ENCODE assay signal across 23 cellular contexts in the genomic region with DNA sequence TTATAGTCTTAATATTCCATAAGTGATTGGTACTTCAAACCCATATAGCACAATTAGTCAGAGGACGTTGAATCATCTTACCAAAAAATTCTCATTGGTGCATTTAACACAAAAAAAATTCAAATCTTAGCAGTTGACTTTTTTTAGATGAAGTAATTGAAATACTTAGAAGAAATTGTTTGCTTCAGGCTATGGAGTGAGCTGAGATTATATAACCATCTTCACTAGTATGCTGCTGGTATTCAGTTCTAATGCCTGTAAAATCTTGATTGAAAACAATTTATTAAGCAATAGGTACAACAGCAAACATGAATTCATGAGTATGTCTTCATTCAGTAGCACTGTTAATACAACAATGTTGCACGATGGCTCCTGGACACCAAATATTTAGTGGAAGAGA.
"Had no signal": no experiment of that assay in that cellular context is flagged by ENCODE, and none has a peak within 500 bp of the region (broad histone marks: within the 10 kb centered on the region; RNA-seq: fewer than 3 reads in every experiment).

No MANE protein-coding gene starts in this region.

- H3K9me3 Mint-ChIP-seq: dendritic cell treated with granulocyte-macrophage colony-stimulating factor and Interleukin-4, amounts not matched to agents 40 ng/mL and 50 ng/mL, for 4 days had no signal

- H3K27ac ChIP-seq: colonic mucosa, esophagus squamous epithelium, lower lobe of right lung, neutrophil, pancreas, suprapubic skin, transverse colon, vagina had no signal

- ATAC-seq: left ventricle myocardium superior; lower lobe of right lung; natural killer cell; sciatic nerve; stimulated activated naive CD8-positive, alpha-beta T cell treated with anti-CD3 and anti-CD28 coated beads, Interleukin-15, amount 100 ng/mL, for 72 hours had no signal

- H3K27ac Mint-ChIP-seq: dendritic cell treated with granulocyte-macrophage colony-stimulating factor and Interleukin-4, amounts not matched to agents 40 ng/mL and 50 ng/mL, for 4 days; immature natural killer cell; natural killer cell; progenitor cell of endocrine pancreas; stimulated activated naive CD8-positive, alpha-beta T cell treated with anti-CD3 and anti-CD28 coated beads, Interleukin-15, amount 100 ng/mL, for 72 hours had no signal

- H3K27me3 Mint-ChIP-seq: dendritic cell treated with granulocyte-macrophage colony-stimulating factor and Interleukin-4, amounts not matched to agents 40 ng/mL and 50 ng/mL, for 4 days; progenitor cell of endocrine pancreas; stimulated activated naive CD8-positive, alpha-beta T cell treated with anti-CD3 and anti-CD28 coated beads, Interleukin-15, amount 100 ng/mL, for 72 hours had no signal

- DNase-seq: colonic mucosa; effector memory CD4-positive, alpha-beta T cell; erythroblast; esophagus squamous epithelium; immature natural killer cell; left ventricle myocardium superior; lower lobe of right lung; natural killer cell; pancreas; stimulated activated CD4-positive, alpha-beta T cell treated with anti-CD3 and anti-CD28 coated beads, Interleukin-12 subunit alpha, Interleukin-12 subunit beta, amount 100 ng/mL, for 4 hours; stimulated activated CD4-positive, alpha-beta T cell treated with anti-CD3 and anti-CD28 coated beads, Interleukin-1b, Interleukin-23, amount 100 ng/mL, for 48 hours; stimulated activated CD4-positive, alpha-beta T cell treated with anti-CD3 and anti-CD28 coated beads, Interleukin-4, amount 100 ng/mL, for 1 hour; stimulated activated CD8-positive, alpha-beta memory T cell treated with anti-CD3 and anti-CD28 coated beads, Interleukin-4, amount 100 ng/mL, for 48 hours; stimulated activated naive CD4-positive, alpha-beta T cell; stimulated activated naive CD8-positive, alpha-beta T cell treated with anti-CD3 and anti-CD28 coated beads, Interleukin-15, amount 100 ng/mL, for 72 hours; transverse colon had no signal

- H3K36me3 ChIP-seq: colonic mucosa, esophagus squamous epithelium, lower lobe of right lung, neutrophil, pancreas, suprapubic skin, transverse colon, vagina had no signal

- H3K4me2 ChIP-seq: smooth muscle cell had no signal

- H3K4me3 Mint-ChIP-seq: dendritic cell treated with granulocyte-macrophage colony-stimulating factor and Interleukin-4, amounts not matched to agents 40 ng/mL and 50 ng/mL, for 4 days; immature natural killer cell; natural killer cell; stimulated activated naive CD8-positive, alpha-beta T cell treated with anti-CD3 and anti-CD28 coated beads, Interleukin-15, amount 100 ng/mL, for 72 hours had no signal

- H3K36me3 Mint-ChIP-seq: immature natural killer cell, natural killer cell had no signal

- H3K4me1 Mint-ChIP-seq: immature natural killer cell; natural killer cell; stimulated activated naive CD8-positive, alpha-beta T cell treated with anti-CD3 and anti-CD28 coated beads, Interleukin-15, amount 100 ng/mL, for 72 hours had no signal

- H3K9me3 ChIP-seq: colonic mucosa, esophagus squamous epithelium, lower lobe of right lung, neutrophil, pancreas, suprapubic skin, transverse colon, vagina had no signal

- H3K4me3 ChIP-seq: colonic mucosa, esophagus squamous epithelium, lower lobe of right lung, pancreas, smooth muscle cell, suprapubic skin, transverse colon, vagina had no signal

- H3K4me1 ChIP-seq: colonic mucosa, esophagus squamous epithelium, lower lobe of right lung, pancreas, suprapubic skin, transverse colon, vagina had no signal

- H3K27me3 ChIP-seq: colonic mucosa, esophagus squamous epithelium, neutrophil, pancreas, suprapubic skin, transverse colon, vagina had no signal
